27 cellular contexts compared by ENCODE assay signal in the genomic region with DNA sequence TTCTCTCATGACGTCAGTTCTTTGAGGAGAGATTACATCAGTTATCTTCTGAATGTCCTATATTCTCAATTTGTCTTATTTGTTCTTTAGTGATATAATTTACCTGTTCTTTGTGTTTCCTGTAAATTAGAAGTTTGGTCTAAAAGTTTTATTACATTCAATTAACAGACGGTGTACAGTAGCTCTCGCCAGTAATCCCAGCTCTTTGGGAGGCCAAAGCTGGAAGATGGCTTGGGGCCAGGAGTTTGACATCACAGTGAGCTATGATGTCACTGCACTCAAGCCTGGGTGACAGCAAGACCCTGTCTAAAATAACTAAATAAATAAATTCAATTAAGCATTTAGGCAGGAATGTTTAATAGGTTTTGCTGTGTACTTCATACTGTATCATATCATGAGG.
"Had no signal": no experiment of that assay in that cellular context is flagged by ENCODE, and none has a peak within 500 bp of the region (broad histone marks: within the 10 kb centered on the region; RNA-seq: fewer than 3 reads in every experiment).

No MANE protein-coding gene starts in this region.

- H3K36me3 Mint-ChIP-seq: immature natural killer cell, mesothelial cell of epicardium, naive B cell had no signal

- H3K9me3 Mint-ChIP-seq: dendritic cell treated with granulocyte-macrophage colony-stimulating factor and Interleukin-4, amounts not matched to agents 40 ng/mL and 50 ng/mL, for 4 days; effector memory CD8-positive, alpha-beta T cell; endodermal cell; immature natural killer cell; mesothelial cell of epicardium; naive B cell had no signal

- H3K27me3 ChIP-seq: colonic mucosa, esophagus squamous epithelium, gastroesophageal sphincter, heart left ventricle, hepatocyte, left lung had no signal

- H3K27ac Mint-ChIP-seq: dendritic cell treated with granulocyte-macrophage colony-stimulating factor and Interleukin-4, amounts not matched to agents 40 ng/mL and 50 ng/mL, for 4 days; effector memory CD8-positive, alpha-beta T cell; endodermal cell; immature natural killer cell; mesothelial cell of epicardium had no signal

- H3K4me1 Mint-ChIP-seq: endodermal cell, mesothelial cell of epicardium, naive B cell had no signal

- H3K4me2 ChIP-seq: hepatocyte had no signal

- ATAC-seq: effector memory CD8-positive, alpha-beta T cell; esophagus mucosa; gastroesophageal sphincter; heart left ventricle; left cardiac atrium; left lung; left ventricle myocardium superior; lower lobe of right lung; mucosa of descending colon had no signal

- H3K9me3 ChIP-seq: colonic mucosa, esophagus squamous epithelium, gastroesophageal sphincter, heart left ventricle, left lung, lower lobe of right lung, mucosa of descending colon had no signal

- H3K4me3 Mint-ChIP-seq: dendritic cell treated with granulocyte-macrophage colony-stimulating factor and Interleukin-4, amounts not matched to agents 40 ng/mL and 50 ng/mL, for 4 days; effector memory CD8-positive, alpha-beta T cell; endodermal cell; immature natural killer cell; mesothelial cell of epicardium; naive B cell had no signal

- H3K27me3 Mint-ChIP-seq: dendritic cell treated with granulocyte-macrophage colony-stimulating factor and Interleukin-4, amounts not matched to agents 40 ng/mL and 50 ng/mL, for 4 days had no signal

- H3K4me3 ChIP-seq: colonic mucosa, esophagus squamous epithelium, gastroesophageal sphincter, heart left ventricle, hepatocyte, left lung, lower lobe of right lung, mucosa of descending colon had no signal

- H2AFZ ChIP-seq: hepatocyte had no signal

- H3K4me1 ChIP-seq: colonic mucosa, esophagus squamous epithelium, gastroesophageal sphincter, heart left ventricle, left lung, lower lobe of right lung had no signal

- H3K27ac ChIP-seq: colonic mucosa, epithelial cell of prostate, esophagus squamous epithelium, gastroesophageal sphincter, heart left ventricle, hepatocyte, left lung, lower lobe of right lung had no signal

- H3K36me3 ChIP-seq: colonic mucosa, esophagus squamous epithelium, gastroesophageal sphincter, heart left ventricle, left lung, lower lobe of right lung had no signal

- DNase-seq: colonic mucosa; cortex of kidney; effector CD8-positive, alpha-beta T cell; effector memory CD8-positive, alpha-beta T cell; endodermal cell; erythroblast; esophagus squamous epithelium; foreskin fibroblast; heart left ventricle; hypothalamus; immature natural killer cell; left cardiac atrium; left lung; left ventricle myocardium superior; lower lobe of right lung; mesenchymal stem cell; mucosa of descending colon; naive B cell had no signal

- H3K79me2 ChIP-seq: hepatocyte had no signal

- FAIRE-seq: endometrium, frontal cortex, keratinocyte had no signal
